In the genomic region with DNA sequence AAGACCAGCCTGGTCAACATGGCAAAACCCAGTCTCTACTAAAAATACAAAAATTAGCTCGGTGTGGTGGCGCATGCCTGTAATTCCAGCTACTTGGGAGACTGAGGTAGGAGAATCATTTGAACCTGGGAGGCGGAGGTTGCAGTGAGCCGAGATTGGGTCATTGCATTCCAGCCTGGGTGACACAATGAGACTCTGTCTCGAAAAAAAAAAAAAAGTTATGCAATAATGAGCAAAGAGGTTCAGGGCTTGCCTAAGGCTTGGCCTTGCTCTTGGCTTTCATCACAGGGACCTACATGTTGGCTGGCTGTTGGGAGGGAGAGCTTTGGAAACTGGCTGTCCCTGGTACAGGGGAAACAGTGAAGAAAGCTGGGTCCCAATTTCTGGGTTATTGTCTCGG, we compare ENCODE assay signal across 1 cellular context.
TF ChIP-seq lines count a peak whose summit lies in the region.
"Not testable (repeated sequence)": the region's sequence is repeated elsewhere in the genome, so short reads cannot be mapped to it uniquely, and the experiment has no call there.

No MANE protein-coding gene starts in this region.

TF ChIP-seq in HepG2, 621 proteins besides CTCF, POLR2A, EP300 and RAD21 (continued from another document):
- TF ChIP-seq, protein P1, sequence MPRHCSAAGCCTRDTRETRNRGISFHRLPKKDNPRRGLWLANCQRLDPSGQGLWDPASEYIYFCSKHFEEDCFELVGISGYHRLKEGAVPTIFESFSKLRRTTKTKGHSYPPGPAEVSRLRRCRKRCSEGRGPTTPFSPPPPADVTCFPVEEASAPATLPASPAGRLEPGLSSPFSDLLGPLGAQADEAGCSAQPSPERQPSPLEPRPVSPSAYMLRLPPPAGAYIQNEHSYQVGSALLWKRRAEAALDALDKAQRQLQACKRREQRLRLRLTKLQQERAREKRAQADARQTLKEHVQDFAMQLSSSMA (CRISPR knock-in tag; IDR thresholded peaks at IDR 0.05), result 0 out of 2 replicates have a peak, but pooled peaks have one; percentile 1
- TF ChIP-seq ZNF615 (CRISPR knock-in tag; IDR thresholded peaks at IDR 0.05; ENCODE audit: borderline replicate concordance) (peak; percentile 60; the same call in 1 of the 2 replicates), KLF11 (CRISPR knock-in tag; IDR thresholded peaks at IDR 0.05) (peak; percentile 85; the same call in 1 of the 2 replicates), GFI1 (CRISPR knock-in tag; IDR thresholded peaks at IDR 0.05; ENCODE audit: borderline replicate concordance) (peak; percentile 97), CEBPG (CRISPR knock-in tag; IDR thresholded peaks at IDR 0.05) (peak; percentile 99), KDM2A (CRISPR knock-in tag; IDR thresholded peaks at IDR 0.05; ENCODE audit: borderline replicate concordance, low read depth) (peak; percentile 61), ZEB1 (IDR thresholded peaks at IDR 0.05; ENCODE audit: insufficient replicate concordance, low read depth) (peak; percentile 90), NFIC (IDR thresholded peaks at IDR 0.05; ENCODE audit: low read length) (0 out of 2 replicates have a peak, but pooled peaks have one; percentile 66), ARNTL (CRISPR knock-in tag; IDR thresholded peaks at IDR 0.05) (0 out of 2 replicates have a peak, but pooled peaks have one; percentile 53), ZNF556 (CRISPR knock-in tag; IDR thresholded peaks at IDR 0.05; ENCODE audit: borderline replicate concordance) (peak; percentile 89; the same call in 1 of the 2 replicates), SIX4 (CRISPR knock-in tag; IDR thresholded peaks at IDR 0.05) (peak; percentile 69; the same call in 1 of the 2 replicates), PHF21A (CRISPR knock-in tag; IDR thresholded peaks at IDR 0.05) (peak; percentile 91), HNF4G (IDR thresholded peaks at IDR 0.05; ENCODE audit: borderline replicate concordance, low read depth, low read length) (peak; percentile 58; the same call in 1 of the 2 replicates), HNF4G (CRISPR knock-in tag; IDR thresholded peaks at IDR 0.05; ENCODE audit: borderline replicate concordance, low read depth) (peak; percentile 74; the same call in 1 of the 2 replicates), HIVEP1 (CRISPR knock-in tag; IDR thresholded peaks at IDR 0.05) (peak; percentile 79; the same call in 1 of the 2 replicates), KDM3A (CRISPR knock-in tag; IDR thresholded peaks at IDR 0.05; ENCODE audit: low read depth) (peak; percentile 95), ZBTB20 (CRISPR knock-in tag; IDR thresholded peaks at IDR 0.05; ENCODE audit: borderline replicate concordance, low read depth) (peak; percentile 77; the same call in 1 of the 2 replicates), CREM (IDR thresholded peaks at IDR 0.05) (peak; percentile 77), ZNF747 (CRISPR knock-in tag; IDR thresholded peaks at IDR 0.05; ENCODE audit: borderline replicate concordance) (peak; percentile 62; the same call in 1 of the 2 replicates), ZBTB38 (CRISPR knock-in tag; IDR thresholded peaks at IDR 0.05) (0 out of 2 replicates have a peak, but pooled peaks have one; percentile 23), MIXL1 (CRISPR knock-in tag; IDR thresholded peaks at IDR 0.05) (peak; percentile 95)
- TF ChIP-seq, protein P2, sequence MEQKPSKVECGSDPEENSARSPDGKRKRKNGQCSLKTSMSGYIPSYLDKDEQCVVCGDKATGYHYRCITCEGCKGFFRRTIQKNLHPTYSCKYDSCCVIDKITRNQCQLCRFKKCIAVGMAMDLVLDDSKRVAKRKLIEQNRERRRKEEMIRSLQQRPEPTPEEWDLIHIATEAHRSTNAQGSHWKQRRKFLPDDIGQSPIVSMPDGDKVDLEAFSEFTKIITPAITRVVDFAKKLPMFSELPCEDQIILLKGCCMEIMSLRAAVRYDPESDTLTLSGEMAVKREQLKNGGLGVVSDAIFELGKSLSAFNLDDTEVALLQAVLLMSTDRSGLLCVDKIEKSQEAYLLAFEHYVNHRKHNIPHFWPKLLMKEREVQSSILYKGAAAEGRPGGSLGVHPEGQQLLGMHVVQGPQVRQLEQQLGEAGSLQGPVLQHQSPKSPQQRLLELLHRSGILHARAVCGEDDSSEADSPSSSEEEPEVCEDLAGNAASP (CRISPR knock-in tag; IDR thresholded peaks at IDR 0.05; ENCODE audit: borderline replicate concordance), result peak; percentile 95
- not testable (repeated sequence) for TF ChIP-seq CREM (CRISPR knock-in tag; IDR thresholded peaks at IDR 0.05)
- TF ChIP-seq, protein P3, sequence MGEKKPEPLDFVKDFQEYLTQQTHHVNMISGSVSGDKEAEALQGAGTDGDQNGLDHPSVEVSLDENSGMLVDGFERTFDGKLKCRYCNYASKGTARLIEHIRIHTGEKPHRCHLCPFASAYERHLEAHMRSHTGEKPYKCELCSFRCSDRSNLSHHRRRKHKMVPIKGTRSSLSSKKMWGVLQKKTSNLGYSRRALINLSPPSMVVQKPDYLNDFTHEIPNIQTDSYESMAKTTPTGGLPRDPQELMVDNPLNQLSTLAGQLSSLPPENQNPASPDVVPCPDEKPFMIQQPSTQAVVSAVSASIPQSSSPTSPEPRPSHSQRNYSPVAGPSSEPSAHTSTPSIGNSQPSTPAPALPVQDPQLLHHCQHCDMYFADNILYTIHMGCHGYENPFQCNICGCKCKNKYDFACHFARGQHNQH (CRISPR knock-in tag; IDR thresholded peaks at IDR 0.05), result peak; percentile 91
TF ChIP-seq in HepG2: peak in this region for 262; not testable (repeated sequence) for 359.
